ENCODE assay signal across 8 cellular contexts in genomic region chr17:82716383-82717181, GRCh38. TPM values are rescaled to one million over a fixed set of nuclear protein-coding genes. Genes with fewer than 3 reads are reported as not detected.
DNase-seq lines count a peak whose midpoint lies in the region; ATAC-seq and TF ChIP-seq lines count a peak whose summit lies in the region.

TSS of gene FN3KRP (plus strand) at chr17:82716706. CDS start at chr17:82716756, 50 bp downstream.

- H3K4me1 ChIP-seq in ACC112 (ENCODE audit: control insufficient read depth, insufficient read depth, low read length, unreplicated experiment) = peaks cover 6% of the 10 kb centered on the region

- DNase-seq in NCI-H510A (lab: John Stamatoyannopoulos, UW) (peak; percentile 87), cerebellar nuclear complex (lab: John Stamatoyannopoulos, UW) (peak; percentile 19 to 35), kidney epithelial cell (ENCODE audit: low read depth) (peak; percentile 61)
- peak; percentile 76 to 94 for DNase-seq in activated CD4-positive, alpha-beta T cell treated with anti-CD3 and anti-CD28 coated beads for 24 hours (ENCODE audit: low read depth in 2 of 2)
- peak; percentile 71 to 90 for DNase-seq in stimulated activated CD4-positive, alpha-beta T cell treated with anti-CD3 and anti-CD28 coated beads, Interleukin-15, amount 100 ng/mL, for 1 hour (ENCODE audit: low read depth in 1 of 2, low spot score in 1 of 2)

- in situ Hi-C loops in GM18951 (cut with MboI; ENCODE audit: low sequenced_read_pairs, unreplicated experiment) = no loop called here

- TF ChIP-seq POLR2A in GM18951 (IDR thresholded peaks at IDR 0.05; ENCODE audit: extremely low read depth, insufficient read depth, insufficient read length) = peak; percentile 80

- peaks cover 16% of the 10 kb centered on the region for H3K79me2 ChIP-seq in ACC112 (ENCODE audit: control insufficient read depth, insufficient read depth, low read length, unreplicated experiment)

- H3K4me3 ChIP-seq in ACC112 (ENCODE audit: low read depth, low read length) (peak within 1 kb of the TSS; percentile 99), kidney epithelial cell (ENCODE audit: low read depth, low read length) (peak within 1 kb of the TSS; percentile 84)

- H3K36me3 ChIP-seq in ACC112 (ENCODE audit: insufficient read depth, low read length) = peaks cover 6% of the 10 kb centered on the region
- no peaks in the 10 kb centered on the region for H3K36me3 ChIP-seq in kidney epithelial cell (ENCODE audit: control insufficient read depth, insufficient read depth, low read length)

- no peak for TF ChIP-seq CTCF in kidney epithelial cell (IDR thresholded peaks at IDR 0.05; ENCODE audit: insufficient read depth, low read length, poor library complexity, severe bottlenecking)

- H3K27me3 ChIP-seq in ACC112 (ENCODE audit: insufficient read depth, low read length) (no peaks in the 10 kb centered on the region), kidney epithelial cell (ENCODE audit: control insufficient read depth, insufficient read depth, low read length) (no peaks in the 10 kb centered on the region)

- peak within 1 kb of the TSS; percentile 51; the same call in 1 of the 2 replicates for H3K27ac ChIP-seq in ACC112 (ENCODE audit: low read depth, low read length)

- H2AFZ ChIP-seq in ACC112 (ENCODE audit: low read length, unreplicated experiment) = peak within 1 kb of the TSS; percentile 82

- peak; percentile 67 for ATAC-seq in HG03342 (IDR thresholded peaks at IDR 0.05; ENCODE audit: unreplicated experiment)

RNA-seq across cellular contexts. Expression of gene FN3KRP, which starts in this region (rescaled TPM):
- total RNA-seq in kidney epithelial cell = 22.0 and 25.3 TPM in 2 replicates

Comparison
In these comparisons a context has a peak if more than half of its experiments do, and no peak if none do; other contexts are left out.
1. Peak in every context shown above with its lines: DNase-seq, ATAC-seq, H3K4me3 ChIP-seq and H3K27ac ChIP-seq.
2. DNase-seq: peak in every context shown above with its lines; median percentile 87 in NCI-H510A; 85 in activated CD4-positive, alpha-beta T cell treated with anti-CD3 and anti-CD28 coated beads for 24 hours; 80 in stimulated activated CD4-positive, alpha-beta T cell treated with anti-CD3 and anti-CD28 coated beads, Interleukin-15, amount 100 ng/mL, for 1 hour; 61 in kidney epithelial cell; 27 in cerebellar nuclear complex.